In the genomic region with DNA sequence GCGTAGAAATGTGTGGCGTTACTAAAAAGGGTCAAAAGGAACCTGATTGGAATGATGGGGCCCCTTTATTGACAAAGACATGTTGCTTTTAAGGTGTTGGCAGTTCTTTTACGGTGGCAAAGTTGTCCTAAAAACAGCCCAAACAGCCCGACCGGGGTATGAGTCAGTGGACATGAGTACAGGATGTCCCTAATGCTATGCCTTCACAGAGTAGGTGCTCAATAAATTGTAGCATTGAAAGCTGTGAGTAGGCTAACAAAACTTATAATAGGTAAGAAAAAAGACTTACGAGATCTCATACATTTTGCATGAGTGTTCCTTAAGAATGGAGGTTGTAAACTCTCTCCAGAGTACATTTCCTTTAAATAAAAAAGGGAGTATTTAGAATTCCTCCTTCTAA, we compare ENCODE assay signal across 1 cellular context.
TF ChIP-seq lines count a peak whose summit lies in the region.

No MANE protein-coding gene starts in this region.

TF ChIP-seq in SK-N-SH treated with all-trans-retinoic acid at 6 μM for 48 hours, 23 proteins besides CTCF, POLR2A, EP300 and RAD21 (continued from another document):
- TF ChIP-seq ZNF565 (CRISPR knock-in tag; conservative IDR thresholded peaks at IDR 0.05; ENCODE audit: low read depth) (no peak), BACH2 (CRISPR knock-in tag; IDR thresholded peaks at IDR 0.05; ENCODE audit: borderline replicate concordance) (no peak), ZFP30 (CRISPR knock-in tag; IDR thresholded peaks at IDR 0.05) (no peak), ESRRG (CRISPR knock-in tag; IDR thresholded peaks at IDR 0.05) (no peak)
- TF ChIP-seq, protein P1, sequence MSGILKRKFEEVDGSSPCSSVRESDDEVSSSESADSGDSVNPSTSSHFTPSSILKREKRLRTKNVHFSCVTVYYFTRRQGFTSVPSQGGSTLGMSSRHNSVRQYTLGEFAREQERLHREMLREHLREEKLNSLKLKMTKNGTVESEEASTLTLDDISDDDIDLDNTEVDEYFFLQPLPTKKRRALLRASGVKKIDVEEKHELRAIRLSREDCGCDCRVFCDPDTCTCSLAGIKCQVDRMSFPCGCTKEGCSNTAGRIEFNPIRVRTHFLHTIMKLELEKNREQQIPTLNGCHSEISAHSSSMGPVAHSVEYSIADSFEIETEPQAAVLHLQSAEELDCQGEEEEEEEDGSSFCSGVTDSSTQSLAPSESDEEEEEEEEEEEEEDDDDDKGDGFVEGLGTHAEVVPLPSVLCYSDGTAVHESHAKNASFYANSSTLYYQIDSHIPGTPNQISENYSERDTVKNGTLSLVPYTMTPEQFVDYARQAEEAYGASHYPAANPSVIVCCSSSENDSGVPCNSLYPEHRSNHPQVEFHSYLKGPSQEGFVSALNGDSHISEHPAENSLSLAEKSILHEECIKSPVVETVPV (CRISPR knock-in tag; IDR thresholded peaks at IDR 0.05): no peak
